In genomic region chr17:65557349-65558310, GRCh38 we compare ENCODE assay signal across 1 cellular context.
TF ChIP-seq lines count a peak whose summit lies in the region.

No MANE protein-coding gene starts in this region.

TF ChIP-seq in HepG2, 621 proteins besides CTCF, POLR2A, EP300 and RAD21 (continued from another document):
- TF ChIP-seq E2F1 (CRISPR knock-in tag; IDR thresholded peaks at IDR 0.05) (peak; percentile 24; the same call in 1 of the 2 replicates), ZNF652 (CRISPR knock-in tag; IDR thresholded peaks at IDR 0.05; ENCODE audit: borderline replicate concordance, low read depth) (peak; percentile 76), ZNF569 (CRISPR knock-in tag; IDR thresholded peaks at IDR 0.05; ENCODE audit: borderline replicate concordance) (0 out of 2 replicates have a peak, but pooled peaks have one; percentile 48), TFE3 (CRISPR knock-in tag; IDR thresholded peaks at IDR 0.05) (peak; percentile 71), STAT5B (CRISPR knock-in tag; IDR thresholded peaks at IDR 0.05) (peak; percentile 72; the same call in 1 of the 2 replicates), CHCHD3 (CRISPR knock-in tag; IDR thresholded peaks at IDR 0.05) (no peak), ZNF280B (CRISPR knock-in tag; IDR thresholded peaks at IDR 0.05; ENCODE audit: borderline replicate concordance) (no peak; the same call in 1 of the 2 replicates), ZNF235 (CRISPR knock-in tag; IDR thresholded peaks at IDR 0.05; ENCODE audit: borderline replicate concordance) (no peak), MEF2D (CRISPR knock-in tag; IDR thresholded peaks at IDR 0.05) (peak; percentile 88), GATA4 (IDR thresholded peaks at IDR 0.05; ENCODE audit: borderline replicate concordance, low read depth) (peak; percentile 74; the same call in 1 of the 2 replicates), ZNF841 (CRISPR knock-in tag; IDR thresholded peaks at IDR 0.05; ENCODE audit: borderline replicate concordance) (no peak), KLF12 (CRISPR knock-in tag; IDR thresholded peaks at IDR 0.05; ENCODE audit: borderline replicate concordance) (peak; percentile 70; the same call in 1 of the 2 replicates), NFKBIZ (CRISPR knock-in tag; IDR thresholded peaks at IDR 0.05) (no peak), HES4 (CRISPR knock-in tag; IDR thresholded peaks at IDR 0.05; ENCODE audit: borderline replicate concordance) (no peak), ZNF589 (CRISPR knock-in tag; conservative IDR thresholded peaks at IDR 0.05) (peak; percentile 46; the same call in 1 of the 2 replicates), ZNF770 (CRISPR knock-in tag; IDR thresholded peaks at IDR 0.05) (no peak; the same call in 1 of the 2 replicates), DNMT1 (CRISPR knock-in tag; IDR thresholded peaks at IDR 0.05) (no peak), ZNF274 (CRISPR knock-in tag; IDR thresholded peaks at IDR 0.05) (peak; percentile 83), DNMT3B (CRISPR knock-in tag; conservative IDR thresholded peaks at IDR 0.05) (no peak), MATR3 (CRISPR knock-in tag; IDR thresholded peaks at IDR 0.05) (no peak), MAZ (IDR thresholded peaks at IDR 0.05; ENCODE audit: borderline replicate concordance, low read depth, low read length) (no peak), MAZ (CRISPR knock-in tag; IDR thresholded peaks at IDR 0.05; ENCODE audit: low read depth) (peak; percentile 85; the same call in 1 of the 2 replicates), GLMP (CRISPR knock-in tag; IDR thresholded peaks at IDR 0.05; ENCODE audit: borderline replicate concordance) (no peak), SOX6 (IDR thresholded peaks at IDR 0.05) (no peak), SOX6 (CRISPR knock-in tag; IDR thresholded peaks at IDR 0.05) (peak; percentile 95)
- TF ChIP-seq, protein P1, sequence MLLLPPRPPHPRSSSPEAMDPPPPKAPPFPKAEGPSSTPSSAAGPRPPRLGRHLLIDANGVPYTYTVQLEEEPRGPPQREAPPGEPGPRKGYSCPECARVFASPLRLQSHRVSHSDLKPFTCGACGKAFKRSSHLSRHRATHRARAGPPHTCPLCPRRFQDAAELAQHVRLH (CRISPR knock-in tag; IDR thresholded peaks at IDR 0.05; ENCODE audit: borderline replicate concordance, low read depth) = peak; percentile 79; the same call in 1 of the 2 replicates
- TF ChIP-seq, protein P2, sequence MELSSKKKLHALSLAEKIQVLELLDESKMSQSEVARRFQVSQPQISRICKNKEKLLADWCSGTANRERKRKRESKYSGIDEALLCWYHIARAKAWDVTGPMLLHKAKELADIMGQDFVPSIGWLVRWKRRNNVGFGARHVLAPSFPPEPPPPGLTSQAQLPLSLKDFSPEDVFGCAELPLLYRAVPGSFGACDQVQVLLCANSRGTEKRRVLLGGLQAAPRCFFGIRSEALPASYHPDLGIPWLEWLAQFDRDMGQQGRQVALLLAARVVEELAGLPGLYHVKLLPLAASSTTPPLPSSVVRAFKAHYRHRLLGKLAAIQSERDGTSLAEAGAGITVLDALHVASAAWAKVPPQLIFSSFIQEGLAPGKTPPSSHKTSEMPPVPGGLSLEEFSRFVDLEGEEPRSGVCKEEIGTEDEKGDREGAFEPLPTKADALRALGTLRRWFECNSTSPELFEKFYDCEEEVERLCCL (CRISPR knock-in tag; IDR thresholded peaks at IDR 0.05; ENCODE audit: borderline replicate concordance) = 0 out of 2 replicates have a peak, but pooled peaks have one; percentile 63
- TF ChIP-seq, protein P3, sequence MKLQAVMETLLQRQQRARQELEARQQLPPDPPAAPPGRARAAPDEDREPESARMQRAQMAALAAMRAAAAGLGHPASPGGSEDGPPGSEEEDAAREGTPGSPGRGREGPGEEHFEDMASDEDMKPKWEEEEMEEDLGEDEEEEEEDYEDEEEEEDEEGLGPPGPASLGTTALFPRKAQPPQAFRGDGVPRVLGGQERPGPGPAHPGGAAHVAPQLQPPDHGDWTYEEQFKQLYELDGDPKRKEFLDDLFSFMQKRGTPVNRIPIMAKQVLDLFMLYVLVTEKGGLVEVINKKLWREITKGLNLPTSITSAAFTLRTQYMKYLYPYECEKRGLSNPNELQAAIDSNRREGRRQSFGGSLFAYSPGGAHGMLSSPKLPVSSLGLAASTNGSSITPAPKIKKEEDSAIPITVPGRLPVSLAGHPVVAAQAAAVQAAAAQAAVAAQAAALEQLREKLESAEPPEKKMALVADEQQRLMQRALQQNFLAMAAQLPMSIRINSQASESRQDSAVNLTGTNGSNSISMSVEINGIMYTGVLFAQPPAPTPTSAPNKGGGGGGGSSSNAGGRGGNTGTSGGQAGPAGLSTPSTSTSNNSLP (IDR thresholded peaks at IDR 0.05; ENCODE audit: low read depth, low read length) = peak; percentile 91
TF ChIP-seq in HepG2: peak in this region for 302.
